Comparison of ENCODE assay signal across 17 cellular contexts in genomic region chr2:111175615-111176014, GRCh38.
"Had no signal": no experiment of that assay in that cellular context is flagged by ENCODE, and none has a peak within 500 bp of the region (broad histone marks: within the 10 kb centered on the region; RNA-seq: fewer than 3 reads in every experiment).

No MANE protein-coding gene starts in this region.

- H3K9me3 ChIP-seq: colonic mucosa, gastrocnemius medialis, sigmoid colon, testis, tibial artery, upper lobe of left lung had no signal

- H3K4me3 ChIP-seq: colonic mucosa, gastrocnemius medialis, lung, sigmoid colon, testis, tibial artery, upper lobe of left lung had no signal

- H3K4me1 Mint-ChIP-seq: memory B cell had no signal

- ATAC-seq: gastrocnemius medialis; natural killer cell treated with Interleukin-12 subunit alpha and Interleukin-12 subunit beta and Interleukin-15 and Interleukin-18, amount 100 ng/mL, for 72 hours; stimulated activated memory B cell treated with anti-CD40 and anti-IgM and Interleukin-4, amounts not matched to agents 10 μg/mL and 1 μg/mL and 100 μg/mL, for 72 hours; stimulated activated naive CD8-positive, alpha-beta T cell treated with anti-CD3 and anti-CD28 coated beads, Interleukin-15, Interleukin-2, amounts not matched to agents 100 U/mL and 50 U/mL, for 24 hours had no signal

- H3K36me3 ChIP-seq: colonic mucosa, gastrocnemius medialis, sigmoid colon, tibial artery, upper lobe of left lung had no signal

- H3K9me3 Mint-ChIP-seq: memory B cell; natural killer cell treated with Interleukin-12 subunit alpha and Interleukin-12 subunit beta and Interleukin-15 and Interleukin-18, amount 100 ng/mL, for 72 hours; neural crest cell; stimulated activated memory B cell treated with anti-CD40 and anti-IgM and Interleukin-4, amounts not matched to agents 10 μg/mL and 1 μg/mL and 100 μg/mL, for 72 hours had no signal

- H3K4me3 Mint-ChIP-seq: memory B cell; natural killer cell treated with Interleukin-12 subunit alpha and Interleukin-12 subunit beta and Interleukin-15 and Interleukin-18, amount 100 ng/mL, for 72 hours; neural crest cell; stimulated activated memory B cell treated with anti-CD40 and anti-IgM and Interleukin-4, amounts not matched to agents 10 μg/mL and 1 μg/mL and 100 μg/mL, for 72 hours had no signal

- DNase-seq: colonic mucosa; gastrocnemius medialis; head of caudate nucleus; left ventricle myocardium superior; sigmoid colon; stimulated activated CD4-positive, alpha-beta T cell treated with anti-CD3 and anti-CD28 coated beads, Interleukin-4, amount 100 ng/mL, for 4 hours; substantia nigra; testis; upper lobe of left lung had no signal

- H3K36me3 Mint-ChIP-seq: memory B cell; natural killer cell treated with Interleukin-12 subunit alpha and Interleukin-12 subunit beta and Interleukin-15 and Interleukin-18, amount 100 ng/mL, for 72 hours; stimulated activated memory B cell treated with anti-CD40 and anti-IgM and Interleukin-4, amounts not matched to agents 10 μg/mL and 1 μg/mL and 100 μg/mL, for 72 hours had no signal

- H3K27ac Mint-ChIP-seq: memory B cell; natural killer cell treated with Interleukin-12 subunit alpha and Interleukin-12 subunit beta and Interleukin-15 and Interleukin-18, amount 100 ng/mL, for 72 hours; stimulated activated memory B cell treated with anti-CD40 and anti-IgM and Interleukin-4, amounts not matched to agents 10 μg/mL and 1 μg/mL and 100 μg/mL, for 72 hours had no signal

- H3K27me3 ChIP-seq: colonic mucosa, gastrocnemius medialis, testis, tibial artery, upper lobe of left lung had no signal

- H3K27ac ChIP-seq: colonic mucosa, gastrocnemius medialis, parathyroid adenoma, sigmoid colon, testis, tibial artery, upper lobe of left lung had no signal

- H3K4me1 ChIP-seq: gastrocnemius medialis, parathyroid adenoma, testis, tibial artery, upper lobe of left lung had no signal
